Comparison of ENCODE assay signal across 38 cellular contexts in genomic region chr6:25431642-25432307, GRCh38.
DNase-seq lines count a peak whose midpoint lies in the region; ATAC-seq, FAIRE-seq and TF ChIP-seq lines count a peak whose summit lies in the region.
"Had no signal": no experiment of that assay in that cellular context is flagged by ENCODE, and none has a peak within 500 bp of the region (broad histone marks: within the 10 kb centered on the region; RNA-seq: fewer than 3 reads in every experiment).

No MANE protein-coding gene starts in this region.

- H3K79me2 ChIP-seq in DOHH2 (ENCODE audit: control insufficient read depth, low read length), result no peaks in the 10 kb centered on the region

- no peaks in the 10 kb centered on the region for H3K9me2 ChIP-seq in DOHH2 (replicated peaks; ENCODE audit: control insufficient read depth, low read length)

- no peaks in the 10 kb centered on the region for H3K27me3 Mint-ChIP-seq in CD14-positive monocyte (ENCODE audit: low read depth in 3 of 3)

- H3K36me3 ChIP-seq in DOHH2 (ENCODE audit: control insufficient read depth, low read length), result no peaks in the 10 kb centered on the region
- H3K36me3 ChIP-seq: BLaER1, brain microvascular endothelial cell, esophagus muscularis mucosa, left ventricle myocardium inferior, pancreas, upper lobe of left lung had no signal

- peaks cover 35% of the 10 kb centered on the region for H3K4me1 Mint-ChIP-seq in CD14-positive monocyte
- H3K4me1 Mint-ChIP-seq: stimulated activated effector memory CD8-positive, alpha-beta T cell treated with anti-CD3 and anti-CD28 coated beads, Interleukin-12 subunit alpha, Interleukin-12 subunit beta, amount 100 ng/mL, for 72 hours had no signal

- peak overlapping the region; percentile 44 for H3K27ac ChIP-seq in DOHH2 (ENCODE audit: low read depth, low read length)
- H3K27ac ChIP-seq: BLaER1, brain microvascular endothelial cell, esophagus muscularis mucosa, heart left ventricle, KMS-11, left ventricle myocardium inferior, pancreas, upper lobe of left lung, VCaP had no signal

- peak overlapping the region in 4 of 7 donors; percentile 4 to 35 (median 16) for H3K27ac Mint-ChIP-seq in CD14-positive monocyte
- H3K27ac Mint-ChIP-seq: activated CD8-positive, alpha-beta T cell treated with anti-CD3 and anti-CD28 coated beads, Interleukin-2, amount 10 ng/mL, durations not matched to agents 7 days and 5 days; activated naive CD4-positive, alpha-beta T cell treated with anti-CD3 and anti-CD28 coated beads, Interleukin-2, amount 50 U/mL, for 72 hours; activated T-helper 2 cell treated with anti-CD3 and anti-CD28 coated beads, Interferon-gamma antibody, Interleukin-2, Interleukin-4, amounts not matched to agents 10 μg/mL and 5 μg/mL and 100 μg/mL, durations not matched to agents 14 hours and 24 hours and 36 hours; GM23338; stimulated activated effector memory CD8-positive, alpha-beta T cell treated with anti-CD3 and anti-CD28 coated beads, Interleukin-12 subunit alpha, Interleukin-12 subunit beta, amount 100 ng/mL, for 72 hours; T-helper 2 cell treated with Interferon-gamma antibody and Interleukin-4, amounts not matched to agents 5 μg/mL and 100 μg/mL, for 36 hours had no signal

- peaks cover 4% of the 10 kb centered on the region; the same call in 1 of the 2 replicates for H3F3A ChIP-seq in DOHH2 (ENCODE audit: control insufficient read depth, insufficient read depth)

- DNase-seq in CD14-positive monocyte (ENCODE audit: low spot score) (no peak), NCI-H2227 treated with DMSO at 0.1 percent for 48 hours (lab: John Stamatoyannopoulos, UW) (peak; percentile 82), RCC 7860 (ENCODE audit: low spot score) (no peak), cerebellar nuclear complex (lab: John Stamatoyannopoulos, UW) (no peak), C1 segment of cervical spinal cord (lab: John Stamatoyannopoulos, UW) (no peak)
- DNase-seq in activated CD8-positive, alpha-beta memory T cell treated with anti-CD3 and anti-CD28 coated beads for 24 hours, result no peak
- DNase-seq: activated CD4-positive, alpha-beta T cell treated with anti-CD3 and anti-CD28 coated beads for 4 hours; activated CD8-positive, alpha-beta T cell treated with anti-CD3 and anti-CD28 coated beads, Interleukin-2, amount 10 ng/mL, durations not matched to agents 7 days and 5 days; activated T-cell treated with anti-CD3 and anti-CD28 coated beads for 4 hours; amygdala; brain microvascular endothelial cell; COR-L47; DND-41; foreskin fibroblast; heart left ventricle; islet precursor cell; left ventricle myocardium inferior; mesenchymal stem cell; MM.1S; NCI-H146; pancreas; PC-3; substantia nigra; upper lobe of left lung had no signal

- ATAC-seq in GM21529 (IDR thresholded peaks at IDR 0.05; ENCODE audit: unreplicated experiment), result no peak
- ATAC-seq: activated CD8-positive, alpha-beta T cell treated with anti-CD3 and anti-CD28 coated beads, Interleukin-2, amount 10 ng/mL, durations not matched to agents 7 days and 5 days; activated naive CD4-positive, alpha-beta T cell treated with anti-CD3 and anti-CD28 coated beads, Interleukin-2, amount 50 U/mL, for 72 hours; GM23338; heart left ventricle; pancreas; PC-3; SK-N-SH treated with all-trans-retinoic acid at 6 μM for 48 hours; stimulated activated effector memory CD8-positive, alpha-beta T cell treated with anti-CD3 and anti-CD28 coated beads, Interleukin-12 subunit alpha, Interleukin-12 subunit beta, amount 100 ng/mL, for 72 hours had no signal

- H3K4me3 ChIP-seq in DOHH2 (ENCODE audit: low read length), result peak overlapping the region; percentile 44
- H3K4me3 ChIP-seq: BLaER1, esophagus muscularis mucosa, GM23338, heart left ventricle, left ventricle myocardium inferior, pancreas, upper lobe of left lung had no signal

- H3K4me1 ChIP-seq in DOHH2 (ENCODE audit: control insufficient read depth, low read length), result peaks cover 49% of the 10 kb centered on the region
- H3K4me1 ChIP-seq: BLaER1, esophagus muscularis mucosa, pancreas, upper lobe of left lung had no signal

- intact Hi-C loops in CD14-positive monocyte (cut with micrococcal nuclease), result no loop called here

- H3K4me2 ChIP-seq in DOHH2 (ENCODE audit: low read length), result peak overlapping the region; percentile 65
- H3K4me2 ChIP-seq: BLaER1, GM23338, KMS-11 had no signal

- H3K36me3 Mint-ChIP-seq in CD14-positive monocyte, result peaks cover 20 to 26% of the 10 kb centered on the region in 2 donors
- H3K36me3 Mint-ChIP-seq: activated naive CD4-positive, alpha-beta T cell treated with anti-CD3 and anti-CD28 coated beads, Interleukin-2, amount 50 U/mL, for 72 hours; stimulated activated effector memory CD8-positive, alpha-beta T cell treated with anti-CD3 and anti-CD28 coated beads, Interleukin-12 subunit alpha, Interleukin-12 subunit beta, amount 100 ng/mL, for 72 hours had no signal

- TF ChIP-seq CTCF in CD14-positive monocyte (IDR thresholded peaks at IDR 0.05) (no peak), DOHH2 (IDR thresholded peaks at IDR 0.05; ENCODE audit: low read depth, low read length, poor library complexity, severe bottlenecking) (no peak)

- no peak overlapping the region for H3K4me3 Mint-ChIP-seq in CD14-positive monocyte
- H3K4me3 Mint-ChIP-seq: activated CD8-positive, alpha-beta T cell treated with anti-CD3 and anti-CD28 coated beads, Interleukin-2, amount 10 ng/mL, durations not matched to agents 7 days and 5 days; GM23338; neural crest cell; stimulated activated effector memory CD8-positive, alpha-beta T cell treated with anti-CD3 and anti-CD28 coated beads, Interleukin-12 subunit alpha, Interleukin-12 subunit beta, amount 100 ng/mL, for 72 hours; T-helper 2 cell treated with Interferon-gamma antibody and Interleukin-4, amounts not matched to agents 5 μg/mL and 100 μg/mL, for 36 hours had no signal

- H4K20me1 ChIP-seq in DOHH2 (ENCODE audit: control insufficient read depth, insufficient read depth, low read depth, low read length), result no peaks in the 10 kb centered on the region
- H4K20me1 ChIP-seq: BLaER1 had no signal

- H3K9me3 ChIP-seq in DOHH2 (ENCODE audit: control insufficient read depth, insufficient read depth, low read length), result no peaks in the 10 kb centered on the region
- H3K9me3 ChIP-seq: BLaER1, esophagus muscularis mucosa, heart left ventricle, left ventricle myocardium inferior, pancreas, upper lobe of left lung had no signal

- no peaks in the 10 kb centered on the region for H3K27me3 ChIP-seq in DOHH2 (ENCODE audit: control insufficient read depth, low read length)
- H3K27me3 ChIP-seq: BLaER1, brain microvascular endothelial cell, esophagus muscularis mucosa, heart left ventricle, pancreas, upper lobe of left lung had no signal

- H3K9me3 Mint-ChIP-seq in CD14-positive monocyte, result no peaks in the 10 kb centered on the region
- H3K9me3 Mint-ChIP-seq: activated naive CD4-positive, alpha-beta T cell treated with anti-CD3 and anti-CD28 coated beads, Interleukin-2, amount 50 U/mL, for 72 hours; activated T-helper 2 cell treated with anti-CD3 and anti-CD28 coated beads, Interferon-gamma antibody, Interleukin-2, Interleukin-4, amounts not matched to agents 10 μg/mL and 5 μg/mL and 100 μg/mL, durations not matched to agents 14 hours and 24 hours and 36 hours; GM23338; neural crest cell; stimulated activated effector memory CD8-positive, alpha-beta T cell treated with anti-CD3 and anti-CD28 coated beads, Interleukin-12 subunit alpha, Interleukin-12 subunit beta, amount 100 ng/mL, for 72 hours; T-helper 2 cell treated with Interferon-gamma antibody and Interleukin-4, amounts not matched to agents 5 μg/mL and 100 μg/mL, for 36 hours had no signal

- FAIRE-seq in RCC 7860 (lab: Jason Lieb, UNC), result peak; percentile 33
- FAIRE-seq: endometrium, pancreas had no signal
